25 cellular contexts compared by ENCODE assay signal in genomic region chr12:127539499-127539898, GRCh38.
"Had no signal": no experiment of that assay in that cellular context is flagged by ENCODE, and none has a peak within 500 bp of the region (broad histone marks: within the 10 kb centered on the region; RNA-seq: fewer than 3 reads in every experiment).

No MANE protein-coding gene starts in this region.

- H3K27ac ChIP-seq: epithelial cell of prostate, esophagus squamous epithelium, neutrophil, skin epidermis, thoracic aorta, vagina had no signal

- ATAC-seq: sciatic nerve; stimulated activated effector memory CD8-positive, alpha-beta T cell treated with anti-CD3 and anti-CD28 coated beads, Interleukin-12 subunit alpha, Interleukin-12 subunit beta, amount 100 ng/mL, for 72 hours had no signal

- H3K9me3 ChIP-seq: esophagus squamous epithelium, neutrophil, thoracic aorta, vagina had no signal

- H3K36me3 ChIP-seq: esophagus squamous epithelium, neutrophil, thoracic aorta, vagina had no signal

- DNase-seq: activated CD4-positive, alpha-beta memory T cell treated with anti-CD3 and anti-CD28 coated beads, Interleukin-2, amount 10 ng/mL, durations not matched to agents 7 days and 5 days; activated CD4-positive, alpha-beta T cell treated with anti-CD3 and anti-CD28 coated beads for 1 hour; activated CD4-positive, alpha-beta T cell treated with anti-CD3 and anti-CD28 coated beads, Interleukin-2, amount 10 ng/mL, durations not matched to agents 7 days and 5 days; activated CD8-positive, alpha-beta memory T cell treated with anti-CD3 and anti-CD28 coated beads, Interleukin-2, amount 50 U/mL, for 48 hours; activated gamma-delta T cell; activated naive CD4-positive, alpha-beta T cell treated with anti-CD3 and anti-CD28 coated beads, Interleukin-2, amount 50 U/mL, for 16 hours; activated T-cell treated with anti-CD3 and anti-CD28 coated beads, Interleukin-2, amount 50 U/mL, for 24 hours; effector CD8-positive, alpha-beta T cell; esophagus squamous epithelium; islet precursor cell; mammary epithelial cell; stimulated activated CD4-positive, alpha-beta T cell treated with anti-CD3 and anti-CD28 coated beads, Interleukin-12 subunit alpha, Interleukin-12 subunit beta, amount 100 ng/mL, for 4 hours; stimulated activated CD4-positive, alpha-beta T cell treated with anti-CD3 and anti-CD28 coated beads, Interleukin-4, amount 100 ng/mL, for 1 hour; T1000 had no signal

- H3K4me3 ChIP-seq: esophagus squamous epithelium, skin epidermis, thoracic aorta, vagina had no signal

- FAIRE-seq: bronchial epithelial cell, colon, endometrium, frontal cortex had no signal

- H3K4me1 ChIP-seq: esophagus squamous epithelium, vagina had no signal

- H3K27me3 ChIP-seq: esophagus squamous epithelium, neutrophil, vagina had no signal
